In genomic region chr3:196774191-196774820, GRCh38 we compare ENCODE assay signal across 1 cellular context.
TF ChIP-seq lines count a peak whose summit lies in the region.

No MANE protein-coding gene starts in this region.

TF ChIP-seq in GM23338, 12 proteins besides CTCF, POLR2A, EP300 and RAD21:
- TF ChIP-seq ZNF462 (CRISPR knock-in tag; IDR thresholded peaks at IDR 0.05) (no peak), EZH2phosphoT487 (IDR thresholded peaks at IDR 0.05; ENCODE audit: unreplicated experiment) (no peak), STAT1 (IDR thresholded peaks at IDR 0.05; ENCODE audit: unreplicated experiment) (no peak), CREB1 (CRISPR knock-in tag; IDR thresholded peaks at IDR 0.05; ENCODE audit: low read depth) (no peak)
